33 cellular contexts compared by ENCODE assay signal in the genomic region with DNA sequence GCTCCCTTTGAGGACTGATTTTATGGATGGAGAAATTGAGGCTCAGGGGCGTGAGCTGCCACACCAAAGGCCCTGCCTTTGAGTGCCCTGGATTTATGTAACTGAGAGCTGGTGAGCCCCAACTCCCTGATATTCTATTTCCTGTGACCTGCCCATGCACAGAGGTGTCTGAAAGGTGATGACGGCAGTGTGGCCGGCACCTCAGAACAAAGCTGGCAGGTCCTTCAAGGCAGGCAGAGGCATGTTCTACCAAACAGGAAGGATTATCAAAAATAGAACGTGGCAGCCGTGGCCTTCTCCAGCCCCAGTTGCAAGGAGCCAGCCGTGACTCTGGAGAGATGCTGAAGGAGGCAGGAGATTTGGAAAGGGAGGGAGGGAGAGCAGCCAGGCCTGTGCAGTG. TPM values are rescaled to one million over a fixed set of nuclear protein-coding genes. Genes with fewer than 3 reads are reported as not detected.
DNase-seq lines count a peak whose midpoint lies in the region; ATAC-seq and TF ChIP-seq lines count a peak whose summit lies in the region.
"Had no signal": no experiment of that assay in that cellular context is flagged by ENCODE, and none has a peak within 500 bp of the region (broad histone marks: within the 10 kb centered on the region; RNA-seq: fewer than 3 reads in every experiment).

No MANE protein-coding gene starts in this region.

- H3K79me2 ChIP-seq in OCI-LY1 (ENCODE audit: insufficient read depth, low read length) = no peaks in the 10 kb centered on the region
- H3K79me2 ChIP-seq: hepatocyte had no signal

- H3K9ac ChIP-seq in OCI-LY1 (ENCODE audit: low read length) = no peak overlapping the region; the same call in 1 of the 2 replicates

- peaks cover 15% of the 10 kb centered on the region for H3K4me1 ChIP-seq in OCI-LY1 (ENCODE audit: insufficient read depth, low read length, severe bottlenecking)
- H3K4me1 ChIP-seq: adrenal gland, gastrocnemius medialis, transverse colon had no signal

- H3K4me1 Mint-ChIP-seq in activated CD4-positive, alpha-beta T cell treated with anti-CD3 and anti-CD28 coated beads, Interleukin-2, amount 10 ng/mL, durations not matched to agents 24 days and 14 days = peaks cover 9% of the 10 kb centered on the region
- no peaks in the 10 kb centered on the region for H3K4me1 Mint-ChIP-seq in activated CD4-positive, alpha-beta T cell treated with anti-CD3 and anti-CD28 coated beads for 36 hours
- peaks cover 35% of the 10 kb centered on the region for H3K4me1 Mint-ChIP-seq in central memory CD8-positive, alpha-beta T cell
- peaks cover 9 to 29% (median 28%) of the 10 kb centered on the region in 3 donors for H3K4me1 Mint-ChIP-seq in naive B cell

- H3K27ac Mint-ChIP-seq in activated CD4-positive, alpha-beta T cell treated with anti-CD3 and anti-CD28 coated beads, Interleukin-2, amount 10 ng/mL, durations not matched to agents 24 days and 14 days = peak overlapping the region; percentile 24
- no peak overlapping the region for H3K27ac Mint-ChIP-seq in activated CD4-positive, alpha-beta T cell treated with anti-CD3 and anti-CD28 coated beads for 36 hours
- peak overlapping the region; percentile 58 for H3K27ac Mint-ChIP-seq in central memory CD8-positive, alpha-beta T cell (ENCODE audit: low read depth)
- peak overlapping the region in 5 of 6 donors; percentile 50 to 83 (median 59) for H3K27ac Mint-ChIP-seq in naive B cell
- H3K27ac Mint-ChIP-seq: nephron progenitor cell, T-helper 17 cell had no signal

- H3K4me3 Mint-ChIP-seq in activated CD4-positive, alpha-beta T cell treated with anti-CD3 and anti-CD28 coated beads, Interleukin-2, amount 10 ng/mL, durations not matched to agents 24 days and 14 days = no peak overlapping the region
- no peak overlapping the region for H3K4me3 Mint-ChIP-seq in activated CD4-positive, alpha-beta T cell treated with anti-CD3 and anti-CD28 coated beads for 36 hours
- no peak overlapping the region for H3K4me3 Mint-ChIP-seq in central memory CD8-positive, alpha-beta T cell
- peak overlapping the region in 2 of 8 donors; percentile 25 to 60 for H3K4me3 Mint-ChIP-seq in naive B cell
- H3K4me3 Mint-ChIP-seq: activated T-cell treated with anti-CD3 and anti-CD28 coated beads, Interleukin-2, amount 50 U/mL, for 4 hours; nephron progenitor cell; T-helper 17 cell had no signal

- intact Hi-C loops in activated CD4-positive, alpha-beta T cell treated with anti-CD3 and anti-CD28 coated beads, Interleukin-2, amount 10 ng/mL, durations not matched to agents 24 days and 14 days (cut with micrococcal nuclease) = no loop called here
- intact Hi-C loops in activated CD4-positive, alpha-beta T cell treated with anti-CD3 and anti-CD28 coated beads for 36 hours (cut with DNase I, micrococcal nuclease) = no loop called here

- no peaks in the 10 kb centered on the region for H3K9me3 ChIP-seq in OCI-LY1 (ENCODE audit: low read length)
- H3K9me3 ChIP-seq: adrenal gland, esophagus squamous epithelium, gastrocnemius medialis, mucosa of descending colon, ovary, transverse colon had no signal

- peak overlapping the region; percentile 16; the same call in 1 of the 2 replicates for H3K4me2 ChIP-seq in OCI-LY1 (ENCODE audit: low read length)
- H3K4me2 ChIP-seq: hepatocyte, smooth muscle cell had no signal

- no peak for ATAC-seq in activated CD4-positive, alpha-beta T cell treated with anti-CD3 and anti-CD28 coated beads for 36 hours
- ATAC-seq in central memory CD8-positive, alpha-beta T cell (replicated peaks; ENCODE audit: extremely low read depth, poor library complexity, severe bottlenecking) = no peak
- ATAC-seq in naive B cell (ENCODE audit: low read depth in 2 of 2) = no peak
- no peak for ATAC-seq in HG03097 (IDR thresholded peaks at IDR 0.05; ENCODE audit: low FRiP score, unreplicated experiment)
- ATAC-seq: activated T-cell treated with anti-CD3 and anti-CD28 coated beads, Interleukin-2, amount 50 U/mL, for 4 hours; gastrocnemius medialis; left lobe of liver; mucosa of descending colon; T-helper 17 cell had no signal

- TF ChIP-seq CTCF in OCI-LY1 (IDR thresholded peaks at IDR 0.05; ENCODE audit: low read length) = no peak

- peaks cover 3% of the 10 kb centered on the region; the same call in 1 of the 2 replicates for H3K36me3 ChIP-seq in OCI-LY1 (ENCODE audit: insufficient read depth, low read length)
- H3K36me3 ChIP-seq: adrenal gland, brain microvascular endothelial cell, esophagus squamous epithelium, gastrocnemius medialis, ovary, transverse colon had no signal

- H3K27ac ChIP-seq in OCI-LY1 (ENCODE audit: low read depth, low read length, poor library complexity, severe bottlenecking) = peak overlapping the region; percentile 54
- H3K27ac ChIP-seq: adrenal gland, brain microvascular endothelial cell, coronary artery, esophagus squamous epithelium, gastrocnemius medialis, hepatocyte, ovary, transverse colon had no signal

- H3K9me3 Mint-ChIP-seq in activated CD4-positive, alpha-beta T cell treated with anti-CD3 and anti-CD28 coated beads, Interleukin-2, amount 10 ng/mL, durations not matched to agents 24 days and 14 days = no peaks in the 10 kb centered on the region
- H3K9me3 Mint-ChIP-seq in activated CD4-positive, alpha-beta T cell treated with anti-CD3 and anti-CD28 coated beads for 36 hours (ENCODE audit: low read depth) = no peaks in the 10 kb centered on the region
- no peaks in the 10 kb centered on the region for H3K9me3 Mint-ChIP-seq in central memory CD8-positive, alpha-beta T cell
- H3K9me3 Mint-ChIP-seq in naive B cell = no peaks in the 10 kb centered on the region
- H3K9me3 Mint-ChIP-seq: activated T-cell treated with anti-CD3 and anti-CD28 coated beads, Interleukin-2, amount 50 U/mL, for 4 hours; CD4-positive, CD25-positive, alpha-beta regulatory T cell had no signal

- H4K20me1 ChIP-seq in OCI-LY1 (ENCODE audit: insufficient read depth, low read length) = no peaks in the 10 kb centered on the region

- CTCF ChIA-PET in activated CD4-positive, alpha-beta T cell treated with anti-CD3 and anti-CD28 coated beads for 36 hours (lab: Charles Lee) = interaction anchor here (0.6 kb wide), 1 partner anchor 136 kb away, joined by 3 read pairs; no protein-coding TSS in a partner anchor

- H2AFZ ChIP-seq in OCI-LY1 (ENCODE audit: low read length) = no peak overlapping the region
- H2AFZ ChIP-seq: hepatocyte had no signal

- H3F3A ChIP-seq in OCI-LY1 (ENCODE audit: insufficient read depth, low read length) = no peaks in the 10 kb centered on the region; the same call in 1 of the 2 replicates

- no peaks in the 10 kb centered on the region for H3K9me2 ChIP-seq in OCI-LY1 (ENCODE audit: low read depth, low read length)

- peaks cover 20% of the 10 kb centered on the region for H3K36me3 Mint-ChIP-seq in activated CD4-positive, alpha-beta T cell treated with anti-CD3 and anti-CD28 coated beads, Interleukin-2, amount 10 ng/mL, durations not matched to agents 24 days and 14 days (ENCODE audit: low read depth)
- peaks cover 5% of the 10 kb centered on the region for H3K36me3 Mint-ChIP-seq in activated CD4-positive, alpha-beta T cell treated with anti-CD3 and anti-CD28 coated beads for 36 hours (ENCODE audit: low read depth)
- peaks cover 13% of the 10 kb centered on the region for H3K36me3 Mint-ChIP-seq in central memory CD8-positive, alpha-beta T cell (ENCODE audit: insufficient read depth)
- H3K36me3 Mint-ChIP-seq in naive B cell = peaks cover 12 to 16% of the 10 kb centered on the region in 2 donors

- no peaks in the 10 kb centered on the region for H3K27me3 ChIP-seq in OCI-LY1 (ENCODE audit: insufficient read depth, low read length)
- H3K27me3 ChIP-seq: adrenal gland, brain microvascular endothelial cell, esophagus squamous epithelium, gastrocnemius medialis, hepatocyte, ovary, transverse colon had no signal

- POLR2A ChIA-PET in activated CD4-positive, alpha-beta T cell treated with anti-CD3 and anti-CD28 coated beads for 36 hours (lab: Charles Lee) = no interaction called here

- no peak for DNase-seq in activated CD4-positive, alpha-beta T cell treated with anti-CD3 and anti-CD28 coated beads, Interleukin-2, amount 10 ng/mL, durations not matched to agents 24 days and 14 days
- no peak for DNase-seq in activated CD4-positive, alpha-beta T cell treated with anti-CD3 and anti-CD28 coated beads for 36 hours
- DNase-seq in central memory CD8-positive, alpha-beta T cell (ENCODE audit: low spot score in 2 of 2) = no peak
- DNase-seq in naive B cell = no peak
- DNase-seq in kidney tubule cell (ENCODE audit: low spot score) = no peak
- no peak for DNase-seq in SKM-1 (lab: John Stamatoyannopoulos, UW; ENCODE audit: unreplicated experiment)
- DNase-seq: activated naive CD4-positive, alpha-beta T cell treated with Interleukin-2 at 50 U/mL for 16 hours; activated T-cell treated with anti-CD3 and anti-CD28 coated beads, Interleukin-2, amount 50 U/mL, for 4 hours; adrenal gland; brain microvascular endothelial cell; CD4-positive, CD25-positive, alpha-beta regulatory T cell; effector memory CD4-positive, alpha-beta T cell; esophagus squamous epithelium; gastrocnemius medialis; mucosa of descending colon; NCI-H1092 treated with DMSO at 0.1 percent for 48 hours; NCI-H2029; NCI-H2227 treated with DMSO at 0.1 percent for 48 hours; nephron progenitor cell; ovary; retina; stimulated activated CD4-positive, alpha-beta T cell treated with anti-CD3 and anti-CD28 coated beads, Interleukin-1b, Interleukin-23, amount 100 ng/mL, for 48 hours; stimulated activated CD8-positive, alpha-beta memory T cell treated with anti-CD3 and anti-CD28 coated beads, Interleukin-4, amount 100 ng/mL, for 48 hours; T-helper 17 cell; transverse colon had no signal

- H3K27me3 Mint-ChIP-seq in activated CD4-positive, alpha-beta T cell treated with anti-CD3 and anti-CD28 coated beads, Interleukin-2, amount 10 ng/mL, durations not matched to agents 24 days and 14 days = no peaks in the 10 kb centered on the region
- H3K27me3 Mint-ChIP-seq in activated CD4-positive, alpha-beta T cell treated with anti-CD3 and anti-CD28 coated beads for 36 hours = no peaks in the 10 kb centered on the region
- H3K27me3 Mint-ChIP-seq in central memory CD8-positive, alpha-beta T cell = no peaks in the 10 kb centered on the region
- no peaks in the 10 kb centered on the region for H3K27me3 Mint-ChIP-seq in naive B cell
- H3K27me3 Mint-ChIP-seq: CD4-positive, CD25-positive, alpha-beta regulatory T cell; T-helper 17 cell had no signal

- H3K4me3 ChIP-seq in OCI-LY1 (ENCODE audit: low read depth, low read length, poor library complexity, severe bottlenecking) = no peak overlapping the region
- H3K4me3 ChIP-seq: adrenal gland, coronary artery, esophagus squamous epithelium, gastrocnemius medialis, hepatocyte, mucosa of descending colon, ovary, smooth muscle cell, transverse colon had no signal

RNA-seq across cellular contexts. Expression of a gene that starts 36.2 kb away (rescaled TPM):
- not detected in 2 replicates for total RNA-seq in activated CD4-positive, alpha-beta T cell treated with anti-CD3 and anti-CD28 coated beads, Interleukin-2, amount 10 ng/mL, durations not matched to agents 24 days and 14 days
- not detected for total RNA-seq in activated CD4-positive, alpha-beta T cell treated with anti-CD3 and anti-CD28 coated beads for 36 hours
- under 1 TPM in 3 of 6 donors, not detected in 3; 0.32 to 0.77 (median 0.37) TPM for polyA plus RNA-seq in naive B cell (ENCODE audit: low read depth in 6 of 6)
- total RNA-seq: activated CD8-positive, alpha-beta memory T cell treated with anti-CD3 and anti-CD28 coated beads for 36 hours; activated T-cell treated with anti-CD3 and anti-CD28 coated beads, Interleukin-2, amount 50 U/mL, for 4 hours; CD4-positive, CD25-positive, alpha-beta regulatory T cell; H1; left lobe of liver; T-helper 17 cell; transverse colon had no signal
- polyA plus RNA-seq: H1, hepatocyte had no signal
